ENCODE assay signal across 23 cellular contexts in the genomic region with DNA sequence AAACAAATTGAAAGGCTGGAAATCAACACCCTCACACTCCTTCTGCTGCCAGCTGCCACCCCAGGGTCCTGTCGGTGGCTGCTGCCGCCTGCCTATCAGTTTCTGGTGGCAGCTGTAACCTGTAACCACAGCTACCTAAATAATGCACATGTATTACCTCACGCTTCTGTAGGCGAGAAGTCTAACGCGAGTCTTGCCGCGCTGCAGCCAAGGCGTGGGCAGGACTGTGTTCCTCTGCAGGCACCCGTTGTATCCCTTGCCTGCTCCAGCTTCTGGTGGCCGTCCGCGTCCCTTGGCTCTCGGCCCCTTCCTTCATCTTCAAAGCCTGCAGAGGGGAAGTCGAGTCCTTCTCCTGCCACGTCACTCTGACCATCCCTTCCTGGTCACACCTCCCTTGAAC. TPM values are rescaled to one million over a fixed set of nuclear protein-coding genes. Genes with fewer than 3 reads are reported as not detected.
DNase-seq lines count a peak whose midpoint lies in the region; ATAC-seq and TF ChIP-seq lines count a peak whose summit lies in the region.
"Had no signal": no experiment of that assay in that cellular context is flagged by ENCODE, and none has a peak within 500 bp of the region (broad histone marks: within the 10 kb centered on the region; RNA-seq: fewer than 3 reads in every experiment).

No MANE protein-coding gene starts in this region.

- ATAC-seq in IMR-90 (ENCODE audit: low read depth) (no peak), psoas muscle (no peak), HG02973 (IDR thresholded peaks at IDR 0.05; ENCODE audit: unreplicated experiment) (no peak)
- ATAC-seq: CD8-positive, alpha-beta T cell had no signal

- DNase-seq in Calu3, result no peak
- DNase-seq in IMR-90, result no peak
- DNase-seq in WERI-Rb-1, result peak; percentile 66
- no peak for DNase-seq in psoas muscle
- no peak for DNase-seq in activated CD8-positive, alpha-beta memory T cell treated with anti-CD3 and anti-CD28 coated beads, Interleukin-2, amount 50 U/mL, for 4 hours
- no peak for DNase-seq in retina
- DNase-seq: C1 segment of cervical spinal cord; CD8-positive, alpha-beta T cell; DMS153; GOT3; HCEC 1CT; MG63; NCI-H1417; NCI-H1694 treated with DMSO at 0.1 percent for 48 hours; NCI-H226; NCI-H524; OCI-M1; Right ventricle myocardium superior had no signal

- H2AK5ac ChIP-seq in IMR-90 (ENCODE audit: low read depth, low read length), result no peak overlapping the region

- H3K4me3 Mint-ChIP-seq in Calu3 (ENCODE audit: low read depth, unreplicated experiment), result no peak overlapping the region
- H3K4me3 Mint-ChIP-seq: CD8-positive, alpha-beta T cell had no signal

- H3K4me2 ChIP-seq in IMR-90 (ENCODE audit: low read depth, low read length), result no peak overlapping the region

- no peak for TF ChIP-seq RAD21 in IMR-90 (IDR thresholded peaks at IDR 0.05; ENCODE audit: low read length)

- peak overlapping the region; percentile 8 for H2AFZ ChIP-seq in IMR-90 (replicated peaks; ENCODE audit: low read length, poor library complexity)

- no peak overlapping the region for H4K8ac ChIP-seq in IMR-90 (ENCODE audit: low read depth in 2 of 2, low read length in 2 of 2)

- H2BK5ac ChIP-seq in IMR-90 (ENCODE audit: low read depth, low read length, poor library complexity, severe bottlenecking), result no peak overlapping the region

- dilution Hi-C loops in IMR-90 (cut with HindIII; ENCODE audit: low sequenced_read_pairs, unreplicated experiment), result no loop called here

- no peak overlapping the region for H2AK9ac ChIP-seq in IMR-90 (replicated peaks; ENCODE audit: low read depth, low read length, poor library complexity)

- H3K56ac ChIP-seq in IMR-90 (ENCODE audit: extremely low read depth, insufficient read depth, low read length), result no peak overlapping the region

- CTCF ChIA-PET in Calu3 (lab: Charles Lee) (no interaction called here), IMR-90 (lab: Yijun Ruan, JAX) (no interaction called here)

- no peak overlapping the region for H3K9ac ChIP-seq in IMR-90 (ENCODE audit: low read depth, low read length)

- H3K4me1 ChIP-seq in IMR-90 (ENCODE audit: control insufficient read depth, insufficient read depth, low read length), result 0 out of 2 replicates have a peak, but pooled peaks cover 2% of the 10 kb centered on the region
- peaks cover 6% of the 10 kb centered on the region for H3K4me1 ChIP-seq in psoas muscle

- H3K9me3 ChIP-seq in IMR-90 (ENCODE audit: control insufficient read depth, insufficient read depth, low read length) (no peaks in the 10 kb centered on the region), WERI-Rb-1 (ENCODE audit: severe bottlenecking) (no peaks in the 10 kb centered on the region), psoas muscle (no peaks in the 10 kb centered on the region)
- H3K9me3 ChIP-seq: MG63 had no signal

- no peak for TF ChIP-seq POLR2A in IMR-90 (IDR thresholded peaks at IDR 0.05; ENCODE audit: low read depth, low read length)

- peaks cover 12% of the 10 kb centered on the region for H4K20me1 ChIP-seq in IMR-90 (ENCODE audit: insufficient read depth, low read length)

- H3K4ac ChIP-seq in IMR-90 (ENCODE audit: low read depth, low read length), result no peak overlapping the region

- peaks cover 65% of the 10 kb centered on the region for H3K36me3 Mint-ChIP-seq in Calu3 (ENCODE audit: insufficient read depth, unreplicated experiment)

- H3K4me3 ChIP-seq in IMR-90 (ENCODE audit: insufficient read depth, low read depth, low read length), result no peak overlapping the region
- no peak overlapping the region for H3K4me3 ChIP-seq in WERI-Rb-1 (ENCODE audit: low read depth, low read length)
- no peak overlapping the region for H3K4me3 ChIP-seq in psoas muscle
- H3K4me3 ChIP-seq: K562, MG63 had no signal

- no peaks in the 10 kb centered on the region for H3K9me3 Mint-ChIP-seq in Calu3 (ENCODE audit: low read depth, unreplicated experiment)
- H3K9me3 Mint-ChIP-seq: CD8-positive, alpha-beta T cell had no signal

- intact Hi-C loops in Calu3 (cut with micrococcal nuclease; ENCODE audit: unreplicated experiment) (no loop called here), IMR-90 (cut with micrococcal nuclease) (no loop called here), psoas muscle (cut with DNase I) (no loop called here)

- no peak for TF ChIP-seq CTCF in Calu3 (IDR thresholded peaks at IDR 0.05; ENCODE audit: unreplicated experiment)
- no peak for TF ChIP-seq CTCF in IMR-90 (conservative IDR thresholded peaks at IDR 0.05; ENCODE audit: low read depth, low read length)
- TF ChIP-seq CTCF in WERI-Rb-1 (IDR thresholded peaks at IDR 0.05; ENCODE audit: low read depth, low read length), result no peak
- TF ChIP-seq CTCF in psoas muscle (IDR thresholded peaks at IDR 0.05), result no peak

- no peaks in the 10 kb centered on the region for H3K27me3 Mint-ChIP-seq in Calu3 (ENCODE audit: unreplicated experiment)

- no peaks in the 10 kb centered on the region for H3K4me1 Mint-ChIP-seq in Calu3 (ENCODE audit: low read depth, unreplicated experiment)

- H3K23ac ChIP-seq in IMR-90 (ENCODE audit: low read depth, low read length), result no peak overlapping the region

- H2BK15ac ChIP-seq in IMR-90 (ENCODE audit: low read depth, low read length), result no peak overlapping the region

- peaks cover 24 to 77% of the 10 kb centered on the region in 2 experiments for H3K79me1 ChIP-seq in IMR-90 (ENCODE audit: low read depth in 1 of 2, low read length in 2 of 2)

- in situ Hi-C loops in IMR-90 (cut with MboI; ENCODE audit: low sequenced_read_pairs), result no loop called here

- H3K27ac Mint-ChIP-seq in Calu3 (ENCODE audit: unreplicated experiment), result peak overlapping the region; percentile 42
- H3K27ac Mint-ChIP-seq: CD8-positive, alpha-beta T cell had no signal

- BruUV-seq in Calu3 (replicated peaks; lab: Mats Ljungman, UMichigan), result no TSS peak
- BruUV-seq in IMR-90 (replicated peaks; lab: Mats Ljungman, UMichigan), result no TSS peak

- H3K27me3 ChIP-seq in IMR-90 (ENCODE audit: control insufficient read depth, insufficient read depth, low read length) (no peaks in the 10 kb centered on the region), WERI-Rb-1 (ENCODE audit: insufficient read depth, low read depth, severe bottlenecking) (no peaks in the 10 kb centered on the region), psoas muscle (ENCODE audit: insufficient read depth in 3 of 3, low read length in 2 of 3) (no peaks in the 10 kb centered on the region)
- H3K27me3 ChIP-seq: MG63 had no signal

- H4K91ac ChIP-seq in IMR-90 (ENCODE audit: insufficient read depth, low read depth, low read length), result no peak overlapping the region

- POLR2A ChIA-PET in IMR-90 (lab: Charles Lee; ENCODE audit: unreplicated experiment), result no interaction called here

- H3K27ac ChIP-seq in IMR-90 (ENCODE audit: insufficient read depth, low read length), result no peak overlapping the region
- no peak overlapping the region for H3K27ac ChIP-seq in WERI-Rb-1
- peak overlapping the region; percentile 18 for H3K27ac ChIP-seq in psoas muscle

- no peak overlapping the region for H4K5ac ChIP-seq in IMR-90 (ENCODE audit: low read depth, low read length)

- H3K14ac ChIP-seq in IMR-90 (replicated peaks; ENCODE audit: low read depth, low read length), result no peak overlapping the region

- H3K36me3 ChIP-seq in IMR-90 (ENCODE audit: control insufficient read depth, insufficient read depth, low read length) (peaks cover 62% of the 10 kb centered on the region), WERI-Rb-1 (peaks cover 6% of the 10 kb centered on the region; the same call in 1 of the 2 replicates), psoas muscle (ENCODE audit: insufficient read depth in 1 of 2, low read depth in 1 of 2) (peaks cover 6 to 51% of the 10 kb centered on the region in 2 donors)

- no peak overlapping the region for H2BK20ac ChIP-seq in IMR-90 (ENCODE audit: low read depth, low read length)

- H3K9me1 ChIP-seq in IMR-90 (ENCODE audit: insufficient read depth, low read length), result peaks cover 8% of the 10 kb centered on the region

- H2BK120ac ChIP-seq in IMR-90 (ENCODE audit: low read depth, low read length), result no peak overlapping the region

- no peak overlapping the region for H3K18ac ChIP-seq in IMR-90 (ENCODE audit: low read depth, low read length)

- 93% methylated on average over 13 of the region's 16 CpGs; no CpG with 5 or more reads in 1 of the 2 experiments for WGBS in IMR-90 (ENCODE audit: extremely low coverage in 2 of 2, insufficient read length in 1 of 2), 2 experiments
- WGBS in psoas muscle, 3 donors, result 91 to 96% (median 93%) methylated on average over 16 of the region's 16 CpGs

TF ChIP-seq in IMR-90, 13 proteins besides CTCF, POLR2A, EP300 and RAD21 (continues in another document):
- no peak for TF ChIP-seq RFX5 (IDR thresholded peaks at IDR 0.05; ENCODE audit: low read depth, low read length)
- TF ChIP-seq, protein P1, sequence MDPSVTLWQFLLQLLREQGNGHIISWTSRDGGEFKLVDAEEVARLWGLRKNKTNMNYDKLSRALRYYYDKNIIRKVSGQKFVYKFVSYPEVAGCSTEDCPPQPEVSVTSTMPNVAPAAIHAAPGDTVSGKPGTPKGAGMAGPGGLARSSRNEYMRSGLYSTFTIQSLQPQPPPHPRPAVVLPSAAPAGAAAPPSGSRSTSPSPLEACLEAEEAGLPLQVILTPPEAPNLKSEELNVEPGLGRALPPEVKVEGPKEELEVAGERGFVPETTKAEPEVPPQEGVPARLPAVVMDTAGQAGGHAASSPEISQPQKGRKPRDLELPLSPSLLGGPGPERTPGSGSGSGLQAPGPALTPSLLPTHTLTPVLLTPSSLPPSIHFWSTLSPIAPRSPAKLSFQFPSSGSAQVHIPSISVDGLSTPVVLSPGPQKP (IDR thresholded peaks at IDR 0.05; ENCODE audit: borderline replicate concordance, low read depth, low read length), result no peak
- no peak for TF ChIP-seq NFE2L2 (IDR thresholded peaks at IDR 0.05; ENCODE audit: low read depth, low read length)
- TF ChIP-seq SMC3 (IDR thresholded peaks at IDR 0.05; ENCODE audit: low read depth, low read length), result no peak
- TF ChIP-seq BHLHE40 (IDR thresholded peaks at IDR 0.05; ENCODE audit: low read depth, low read length), result no peak
- TF ChIP-seq MAZ (IDR thresholded peaks at IDR 0.05; ENCODE audit: borderline replicate concordance, low read depth, low read length), result no peak
- TF ChIP-seq CEBPB (IDR thresholded peaks at IDR 0.05; ENCODE audit: low read depth, low read length), result no peak

RNA-seq across cellular contexts. Expression of a gene that starts 44.1 kb away (rescaled TPM):
- total RNA-seq in Calu3 (2022), result 22.7 and 29.9 TPM in 2 replicates
- total RNA-seq in IMR-90 (2012; rRNA removed), result 25.6 and 32.3 TPM in 2 replicates
- 20.6 and 26.2 TPM in 2 replicates for polyA plus RNA-seq in IMR-90 (2012; rRNA removed)
- polyA plus RNA-seq in IMR-90 (2012; cell fraction: cytosol; rRNA removed), result 18.9 and 29.8 TPM in 2 replicates
- 15.8 and 38.2 TPM in 2 replicates for polyA plus RNA-seq in IMR-90 (2012; cell fraction: nucleus; rRNA removed; ENCODE audit: low replicate concordance)
- total RNA-seq in psoas muscle, result 10 to 100 TPM in 1 of 4 donors, 1 to 10 TPM in 3; 7.7 to 19.2 (median 9.3) TPM
- 1 to 10 TPM; 5.4 to 8.3 (median 7.8) TPM for polyA plus RNA-seq in psoas muscle

RNA-seq across cellular contexts. Expression of a gene that starts 59.5 kb away (rescaled TPM):
- total RNA-seq in Calu3 (2022) (0.31 TPM in 1 of 2 replicates, not detected in the other), IMR-90 (2012; rRNA removed) (not detected in 2 replicates), psoas muscle (under 1 TPM in 1 of 4 donors, not detected in 3; 0.32 TPM)
- polyA plus RNA-seq in IMR-90 (2012; rRNA removed) (not detected in 2 replicates), psoas muscle (under 1 TPM in 1 of 3 donors, not detected in 2; 0.04 TPM)
- not detected in 2 replicates for polyA plus RNA-seq in IMR-90 (2012; cell fraction: cytosol; rRNA removed)
- 0.15 TPM in 1 of 2 replicates, not detected in the other for polyA plus RNA-seq in IMR-90 (2012; cell fraction: nucleus; rRNA removed; ENCODE audit: low replicate concordance)
- total RNA-seq: CD8-positive, alpha-beta T cell; G401; LHCN-M2; Right ventricle myocardium superior; SK-MEL-5 had no signal
- polyA plus RNA-seq: K562 had no signal
